Comparison of ENCODE assay signal across 10 cellular contexts in genomic region chr17:41464682-41465081, GRCh38. TPM values are rescaled to one million over a fixed set of nuclear protein-coding genes. Genes with fewer than 3 reads are reported as not detected.
DNase-seq lines count a peak whose midpoint lies in the region; ATAC-seq and TF ChIP-seq lines count a peak whose summit lies in the region.
"Had no signal": no experiment of that assay in that cellular context is flagged by ENCODE, and none has a peak within 500 bp of the region (broad histone marks: within the 10 kb centered on the region; RNA-seq: fewer than 3 reads in every experiment).

No MANE protein-coding gene starts in this region.

- no peaks in the 10 kb centered on the region for H3K36me3 ChIP-seq in HEK293 (ENCODE audit: control insufficient read depth in 2 of 2, insufficient read depth in 1 of 2, low read length in 2 of 2)
- H3K36me3 ChIP-seq in adipocyte (ENCODE audit: control insufficient read depth, insufficient read depth, low read length, severe bottlenecking): no peaks in the 10 kb centered on the region
- H3K36me3 ChIP-seq in heart right ventricle: no peaks in the 10 kb centered on the region
- H3K36me3 ChIP-seq in thyroid gland: no peaks in the 10 kb centered on the region
- H3K36me3 ChIP-seq: neutrophil had no signal

- TF ChIP-seq POLR2A in thyroid gland (IDR thresholded peaks at IDR 0.05): no peak

- H3K27ac ChIP-seq in HEK293 (ENCODE audit: extremely low read depth, low read depth, low read length): no peak overlapping the region
- H3K27ac ChIP-seq in heart right ventricle: no peak overlapping the region
- H3K27ac ChIP-seq in thyroid gland: no peak overlapping the region
- H3K27ac ChIP-seq: neutrophil had no signal

- POLR2A ChIA-PET in HEK293 (lab: Yijun Ruan, JAX): no interaction called here

- H3K4me3 ChIP-seq in HEK293 (ENCODE audit: low read depth, low read length) (no peak overlapping the region), adipocyte (ENCODE audit: low read length) (no peak overlapping the region), heart right ventricle (no peak overlapping the region), thyroid gland (replicated peaks in 1 of 3) (no peak overlapping the region)

- 25 to 28% methylated on average over 6 of the region's 6 CpGs for WGBS in heart right ventricle, 2 donors
- 15 to 38% methylated on average over 6 of the region's 6 CpGs for WGBS in thyroid gland, 2 donors

- no peak for TF ChIP-seq CTCF in HEK293 (tag by site-specific recombination; IDR thresholded peaks at IDR 0.05)
- TF ChIP-seq CTCF in heart right ventricle (IDR thresholded peaks at IDR 0.05): no peak
- TF ChIP-seq CTCF in thyroid gland (IDR thresholded peaks at IDR 0.05): no peak

- H3K27me3 ChIP-seq in adipocyte (replicated peaks; ENCODE audit: control insufficient read depth, insufficient read depth, low read length) (peaks cover 53% of the 10 kb centered on the region), heart right ventricle (peaks cover 0 to 17% (median 0%) of the 10 kb centered on the region in 7 donors), thyroid gland (no peaks in the 10 kb centered on the region)

- H3K9me3 ChIP-seq in HEK293 (ENCODE audit: control insufficient read depth, insufficient read depth, low read depth, low read length) (no peaks in the 10 kb centered on the region), adipocyte (ENCODE audit: control insufficient read depth, low read length) (peaks cover 13% of the 10 kb centered on the region), heart right ventricle (peaks cover 0 to 21% (median 8%) of the 10 kb centered on the region in 11 donors), thyroid gland (no peaks in the 10 kb centered on the region)
- H3K9me3 ChIP-seq: neutrophil had no signal

- CTCF ChIA-PET in HEK293 (lab: Yijun Ruan, JAX): interaction anchor here (0.7 to 1.2 kb wide), 3 partner anchors 47 to 201 kb away, joined by 3 to 4 read pairs (median 4); no protein-coding TSS in a partner anchor

- H3K9ac ChIP-seq in adipocyte (ENCODE audit: low read length): no peak overlapping the region

- intact Hi-C loops in heart right ventricle (cut with DNase I) (loop anchor here in 1 of 10 donors (1.0 kb wide), 1 partner anchor 162 kb away; the partner anchor contains the start of gene KRTAP29-1), thyroid gland (cut with DNase I) (no loop called here)

- ATAC-seq in heart right ventricle (peak; percentile 88 to 99 (median 96)), GM21717 (IDR thresholded peaks at IDR 0.05; ENCODE audit: unreplicated experiment) (no peak)

- DNase-seq in adipocyte (ENCODE audit: low read depth) (peak; percentile 76), heart right ventricle (peak; percentile 37 to 83), thyroid gland (peak; percentile 68 to 80), NCI-H146 (lab: John Stamatoyannopoulos, UW) (no peak), GOT3 (lab: John Stamatoyannopoulos, UW) (no peak), HuH-7 (ENCODE audit: low spot score) (no peak)
- DNase-seq: activated CD4-positive, alpha-beta memory T cell treated with anti-CD3 and anti-CD28 coated beads, Interleukin-2, amount 10 ng/mL, durations not matched to agents 7 days and 5 days had no signal

- H3K4me1 ChIP-seq in HEK293 (ENCODE audit: control insufficient read depth, insufficient read depth, low read length) (no peaks in the 10 kb centered on the region), adipocyte (ENCODE audit: control insufficient read depth, insufficient read depth, low read length) (peaks cover 9% of the 10 kb centered on the region), heart right ventricle (peaks cover 0 to 12% (median 4%) of the 10 kb centered on the region in 9 donors), thyroid gland (peaks cover 0 to 5% of the 10 kb centered on the region in 2 donors)

TF ChIP-seq in HEK293, 187 proteins besides CTCF, POLR2A, EP300 and RAD21 (continues in another document):
- TF ChIP-seq ZNF660 (tag by site-specific recombination; IDR thresholded peaks at IDR 0.05): peak; percentile 76
- no peak for TF ChIP-seq ZNF23 (tag by site-specific recombination; IDR thresholded peaks at IDR 0.05; ENCODE audit: borderline replicate concordance)
- no peak for TF ChIP-seq PRDM4 (tag by site-specific recombination; IDR thresholded peaks at IDR 0.05)
- TF ChIP-seq ZSCAN4 (tag by site-specific recombination; IDR thresholded peaks at IDR 0.05): peak; percentile 39; the same call in 1 of the 2 replicates
- TF ChIP-seq ZNF600 (tag by site-specific recombination; IDR thresholded peaks at IDR 0.05): no peak
- TF ChIP-seq SCRT2 (tag by site-specific recombination; IDR thresholded peaks at IDR 0.05): peak; percentile 17; the same call in 1 of the 2 replicates
- no peak for TF ChIP-seq ZNF837 (tag by site-specific recombination; IDR thresholded peaks at IDR 0.05)
- 0 out of 2 replicates have a peak, but pooled peaks have one; percentile 15 for TF ChIP-seq OSR2 (tag by site-specific recombination; IDR thresholded peaks at IDR 0.05)
- peak; percentile 10; the same call in 1 of the 2 replicates for TF ChIP-seq PRDM10 (tag by site-specific recombination; IDR thresholded peaks at IDR 0.05)
- TF ChIP-seq ZNF629 (tag by site-specific recombination; IDR thresholded peaks at IDR 0.05): peak; percentile 56; the same call in 1 of the 2 replicates
- 0 out of 2 replicates have a peak, but pooled peaks have one; percentile 42 for TF ChIP-seq ZNF184 (tag by site-specific recombination; IDR thresholded peaks at IDR 0.05)

RNA-seq across cellular contexts. Expression of gene KRT32, which starts 2.5 kb away (rescaled TPM):
- total RNA-seq in heart right ventricle: under 1 TPM in 2 of 10 donors, not detected in 8; 0.14 to 0.21 TPM
- polyA plus RNA-seq in heart right ventricle: under 1 TPM in 1 of 2 donors, not detected in 1; 0.22 TPM
- not detected for total RNA-seq in thyroid gland
- total RNA-seq: activated CD4-positive, alpha-beta memory T cell treated with anti-CD3 and anti-CD28 coated beads, Interleukin-2, amount 10 ng/mL, durations not matched to agents 7 days and 5 days had no signal

RNA-seq across cellular contexts. Expression of gene KRT35, which starts 16.3 kb away (rescaled TPM):
- not detected for total RNA-seq in heart right ventricle
- not detected for polyA plus RNA-seq in heart right ventricle
- total RNA-seq in thyroid gland: not detected
- total RNA-seq: activated CD4-positive, alpha-beta memory T cell treated with anti-CD3 and anti-CD28 coated beads, Interleukin-2, amount 10 ng/mL, durations not matched to agents 7 days and 5 days had no signal

RNA-seq across cellular contexts. Expression of gene KRT38, which starts 23.9 kb away (rescaled TPM):
- not detected for total RNA-seq in heart right ventricle
- not detected for polyA plus RNA-seq in heart right ventricle
- total RNA-seq in thyroid gland: not detected
- total RNA-seq: activated CD4-positive, alpha-beta memory T cell treated with anti-CD3 and anti-CD28 coated beads, Interleukin-2, amount 10 ng/mL, durations not matched to agents 7 days and 5 days had no signal

RNA-seq across cellular contexts. Expression of gene KRT36, which starts 25.0 kb away (rescaled TPM):
- total RNA-seq in heart right ventricle (not detected), thyroid gland (not detected)
- not detected for polyA plus RNA-seq in heart right ventricle
- total RNA-seq: activated CD4-positive, alpha-beta memory T cell treated with anti-CD3 and anti-CD28 coated beads, Interleukin-2, amount 10 ng/mL, durations not matched to agents 7 days and 5 days had no signal

RNA-seq across cellular contexts. Expression of gene KRT37, which starts 40.3 kb away (rescaled TPM):
- total RNA-seq in heart right ventricle: not detected
- polyA plus RNA-seq in heart right ventricle: not detected
- total RNA-seq in thyroid gland: not detected
- total RNA-seq: activated CD4-positive, alpha-beta memory T cell treated with anti-CD3 and anti-CD28 coated beads, Interleukin-2, amount 10 ng/mL, durations not matched to agents 7 days and 5 days had no signal

Comparison
In these comparisons a context has a peak if more than half of its experiments do, and no peak if none do; other contexts are left out.
1. DNase-seq: peak in adipocyte (single experiment), heart right ventricle (2 of 2) and thyroid gland (2 of 2); none in NCI-H146 (single experiment), GOT3 (single experiment) and HuH-7 (single experiment).